ENCODE assay signal across 8 cellular contexts in genomic region chr22:23070418-23071162, GRCh38. TPM values are rescaled to one million over a fixed set of nuclear protein-coding genes. Genes with fewer than 3 reads are reported as not detected.
DNase-seq lines count a peak whose midpoint lies in the region; ATAC-seq and TF ChIP-seq lines count a peak whose summit lies in the region.

GNAZ (plus strand) TSS chr22:23070519; CDS start chr22:23095696, 25,177 bp downstream.

- no peaks in the 10 kb centered on the region for H3K36me3 Mint-ChIP-seq in activated CD4-positive, alpha-beta T cell treated with anti-CD3 and anti-CD28 coated beads for 36 hours (ENCODE audit: low read depth)
- H3K36me3 Mint-ChIP-seq in activated CD8-positive, alpha-beta T cell treated with anti-CD3 and anti-CD28 coated beads, Interleukin-2, amount 10 ng/mL, durations not matched to agents 7 days and 5 days (ENCODE audit: low read depth): no peaks in the 10 kb centered on the region
- no peaks in the 10 kb centered on the region for H3K36me3 Mint-ChIP-seq in nephron (ENCODE audit: low read depth)

- peak; percentile 17 for DNase-seq in activated CD4-positive, alpha-beta T cell treated with anti-CD3 and anti-CD28 coated beads for 36 hours
- DNase-seq in activated CD4-positive, alpha-beta T cell treated with anti-CD3 and anti-CD28 coated beads for 1 hour: no peak
- DNase-seq in activated CD8-positive, alpha-beta T cell treated with anti-CD3 and anti-CD28 coated beads, Interleukin-2, amount 10 ng/mL, durations not matched to agents 7 days and 5 days: no peak
- DNase-seq in fibroblast of mammary gland (ENCODE audit: low read depth): no peak
- no peak for DNase-seq in AG08395 (ENCODE audit: low spot score)

- H3K9me3 Mint-ChIP-seq in activated CD4-positive, alpha-beta T cell treated with anti-CD3 and anti-CD28 coated beads for 36 hours (ENCODE audit: low read depth): no peaks in the 10 kb centered on the region
- H3K9me3 Mint-ChIP-seq in activated CD8-positive, alpha-beta T cell treated with anti-CD3 and anti-CD28 coated beads, Interleukin-2, amount 10 ng/mL, durations not matched to agents 7 days and 5 days (ENCODE audit: insufficient read depth): no peaks in the 10 kb centered on the region
- H3K9me3 Mint-ChIP-seq in nephron: no peaks in the 10 kb centered on the region

- intact Hi-C loops in activated CD4-positive, alpha-beta T cell treated with anti-CD3 and anti-CD28 coated beads for 36 hours (cut with DNase I, micrococcal nuclease): loop anchor here in 1 of 2 experiments (1.0 kb wide), 3 partner anchors 58 to 824 kb away; partner anchors contain the start of gene MIF

- H3K4me1 Mint-ChIP-seq in activated CD4-positive, alpha-beta T cell treated with anti-CD3 and anti-CD28 coated beads for 36 hours: peaks cover 8% of the 10 kb centered on the region
- peaks cover 8% of the 10 kb centered on the region for H3K4me1 Mint-ChIP-seq in activated CD8-positive, alpha-beta T cell treated with anti-CD3 and anti-CD28 coated beads, Interleukin-2, amount 10 ng/mL, durations not matched to agents 7 days and 5 days (ENCODE audit: low read depth)
- peaks cover 17% of the 10 kb centered on the region for H3K4me1 Mint-ChIP-seq in nephron

- H3K27ac Mint-ChIP-seq in activated CD4-positive, alpha-beta T cell treated with anti-CD3 and anti-CD28 coated beads for 36 hours: peak within 1 kb of the TSS; percentile 42
- H3K27ac Mint-ChIP-seq in activated CD8-positive, alpha-beta T cell treated with anti-CD3 and anti-CD28 coated beads, Interleukin-2, amount 10 ng/mL, durations not matched to agents 7 days and 5 days: no peak within 1 kb of the TSS
- peak within 1 kb of the TSS in 1 of 3 experiments; percentile 62 for H3K27ac Mint-ChIP-seq in nephron

- no peak for TF ChIP-seq CTCF in fibroblast of mammary gland (conservative IDR thresholded peaks at IDR 0.05; ENCODE audit: control insufficient read depth, insufficient read depth, low read depth, low read length)
- no peak for TF ChIP-seq CTCF in nephron (IDR thresholded peaks at IDR 0.05; ENCODE audit: unreplicated experiment in 3 of 3)

- H3K27me3 Mint-ChIP-seq in activated CD4-positive, alpha-beta T cell treated with anti-CD3 and anti-CD28 coated beads for 36 hours: peaks cover 14% of the 10 kb centered on the region
- peaks cover 41% of the 10 kb centered on the region for H3K27me3 Mint-ChIP-seq in activated CD8-positive, alpha-beta T cell treated with anti-CD3 and anti-CD28 coated beads, Interleukin-2, amount 10 ng/mL, durations not matched to agents 7 days and 5 days (ENCODE audit: low read depth)
- H3K27me3 Mint-ChIP-seq in nephron (ENCODE audit: low read depth): peaks cover 60% of the 10 kb centered on the region

- POLR2A ChIA-PET in activated CD4-positive, alpha-beta T cell treated with anti-CD3 and anti-CD28 coated beads for 36 hours (lab: Charles Lee): no interaction called here
- POLR2A ChIA-PET in activated CD8-positive, alpha-beta T cell treated with anti-CD3 and anti-CD28 coated beads, Interleukin-2, amount 10 ng/mL, durations not matched to agents 7 days and 5 days (lab: Charles Lee): no interaction called here

- peak within 1 kb of the TSS; percentile 65 for H3K4me3 Mint-ChIP-seq in activated CD4-positive, alpha-beta T cell treated with anti-CD3 and anti-CD28 coated beads for 36 hours
- peak within 1 kb of the TSS; percentile 69 for H3K4me3 Mint-ChIP-seq in activated CD8-positive, alpha-beta T cell treated with anti-CD3 and anti-CD28 coated beads, Interleukin-2, amount 10 ng/mL, durations not matched to agents 7 days and 5 days
- H3K4me3 Mint-ChIP-seq in nephron: peak within 1 kb of the TSS; percentile 87 to 93 (median 89)

- CTCF ChIA-PET in activated CD4-positive, alpha-beta T cell treated with anti-CD3 and anti-CD28 coated beads for 36 hours (lab: Charles Lee): interaction anchor here (0.6 to 1.5 kb wide), 5 partner anchors 17 to 114 kb away, joined by 3 to 4 read pairs (median 3); no protein-coding TSS in a partner anchor
- CTCF ChIA-PET in activated CD8-positive, alpha-beta T cell treated with anti-CD3 and anti-CD28 coated beads, Interleukin-2, amount 10 ng/mL, durations not matched to agents 7 days and 5 days (lab: Charles Lee): interaction anchor here (1.0 to 1.2 kb wide), 2 partner anchors 29 to 57 kb away, joined by 3 read pairs; no protein-coding TSS in a partner anchor

- H3K4me3 ChIP-seq in fibroblast of mammary gland (ENCODE audit: control insufficient read depth, low read depth, low read length): peak within 1 kb of the TSS; percentile 49

- ATAC-seq in activated CD4-positive, alpha-beta T cell treated with anti-CD3 and anti-CD28 coated beads for 36 hours: peak; percentile 66
- ATAC-seq in HG03520 (IDR thresholded peaks at IDR 0.05; ENCODE audit: unreplicated experiment): peak; percentile 23
- ATAC-seq in activated CD8-positive, alpha-beta T cell treated with anti-CD3 and anti-CD28 coated beads, Interleukin-2, amount 10 ng/mL, durations not matched to agents 7 days and 5 days: peak; percentile 62
- ATAC-seq in GM18873 (IDR thresholded peaks at IDR 0.05; ENCODE audit: low FRiP score, unreplicated experiment): no peak

RNA-seq across cellular contexts. Expression of gene GNAZ, which starts in this region (rescaled TPM):
- total RNA-seq in activated CD4-positive, alpha-beta T cell treated with anti-CD3 and anti-CD28 coated beads for 36 hours: 1 to 10 TPM; 1.1 to 1.5 TPM
- total RNA-seq in activated CD8-positive, alpha-beta T cell treated with anti-CD3 and anti-CD28 coated beads, Interleukin-2, amount 10 ng/mL, durations not matched to agents 7 days and 5 days: under 1 TPM; 0.21 to 0.26 TPM

Comparison
In these comparisons a context has a peak if more than half of its experiments do, and no peak if none do; other contexts are left out.
1. Peak in ATAC-seq in activated CD8-positive, alpha-beta T cell treated with anti-CD3 and anti-CD28 coated beads, Interleukin-2, amount 10 ng/mL, durations not matched to agents 7 days and 5 days; RNA of the gene not detected or under 1 TPM.